ENCODE assay signal across 9 cellular contexts in genomic region chr1:117534995-117535467, GRCh38.
DNase-seq lines count a peak whose midpoint lies in the region; ATAC-seq and TF ChIP-seq lines count a peak whose summit lies in the region.
"Had no signal": no experiment of that assay in that cellular context is flagged by ENCODE, and none has a peak within 500 bp of the region (broad histone marks: within the 10 kb centered on the region; RNA-seq: fewer than 3 reads in every experiment).

No MANE protein-coding gene starts in this region.

- no peaks in the 10 kb centered on the region for H3K9me2 ChIP-seq in neural cell (ENCODE audit: insufficient read depth, low read length)

- H3K27ac ChIP-seq in esophagus squamous epithelium (no peak overlapping the region), neural cell (ENCODE audit: low read length) (no peak overlapping the region), vagina (no peak overlapping the region)

- TF ChIP-seq POLR2A in esophagus squamous epithelium (IDR thresholded peaks at IDR 0.05): no peak
- no peak for TF ChIP-seq POLR2A in vagina (IDR thresholded peaks at IDR 0.05)

- H3K9me3 ChIP-seq in esophagus squamous epithelium (no peaks in the 10 kb centered on the region), neural cell (ENCODE audit: low read length) (no peaks in the 10 kb centered on the region), vagina (no peaks in the 10 kb centered on the region)

- no peak overlapping the region for H3K27ac Mint-ChIP-seq in activated CD4-positive, alpha-beta memory T cell treated with anti-CD3 and anti-CD28 coated beads for 36 hours
- H3K27ac Mint-ChIP-seq: T-helper 1 cell treated with Interleukin-12 subunit alpha and Interleukin-12 subunit beta and Interleukin-4 antibody, amounts not matched to agents 30 μg/mL and 1 μg/mL, for 36 hours had no signal

- H3K4me3 ChIP-seq in esophagus squamous epithelium (no peak overlapping the region), neural cell (ENCODE audit: low read length) (no peak overlapping the region), vagina (no peak overlapping the region)

- H3K4me2 ChIP-seq in neural cell (ENCODE audit: low read length): no peak overlapping the region

- H3K9ac ChIP-seq in neural cell (ENCODE audit: low read length): no peak overlapping the region

- peaks cover 0 to 6% (median 0%) of the 10 kb centered on the region in 3 donors for H3K4me1 ChIP-seq in esophagus squamous epithelium
- no peaks in the 10 kb centered on the region for H3K4me1 ChIP-seq in vagina

- 6 to 14% methylated on average over 5 to 6 of the region's 6 CpGs for WGBS in esophagus squamous epithelium, 2 donors

- CTCF ChIA-PET in activated CD4-positive, alpha-beta memory T cell treated with anti-CD3 and anti-CD28 coated beads for 36 hours (lab: Charles Lee): interaction anchor here (0.6 to 12.0 kb wide), 60 partner anchors 9 to 468 kb away, joined by 3 to 271 read pairs (median 4); partner anchors contain the start of genes GDAP2 and WDR3

- ATAC-seq in GM19328 (IDR thresholded peaks at IDR 0.05; ENCODE audit: unreplicated experiment): peak; percentile 77
- peak; percentile 62 for ATAC-seq in HG03439 (IDR thresholded peaks at IDR 0.05; ENCODE audit: unreplicated experiment)

- no peaks in the 10 kb centered on the region for H3F3A ChIP-seq in neural cell (ENCODE audit: insufficient read depth, low read length, poor library complexity, severe bottlenecking)

- H3K4me3 Mint-ChIP-seq in activated CD4-positive, alpha-beta memory T cell treated with anti-CD3 and anti-CD28 coated beads for 36 hours: no peak overlapping the region
- H3K4me3 Mint-ChIP-seq: T-helper 1 cell treated with Interleukin-12 subunit alpha and Interleukin-12 subunit beta and Interleukin-4 antibody, amounts not matched to agents 30 μg/mL and 1 μg/mL, for 36 hours had no signal

- POLR2A ChIA-PET in activated CD4-positive, alpha-beta memory T cell treated with anti-CD3 and anti-CD28 coated beads for 36 hours (lab: Charles Lee): interaction anchor here (0.8 to 1.6 kb wide), 6 partner anchors 78 to 172 kb away, joined by 3 to 6 read pairs (median 4); no protein-coding TSS in a partner anchor

- no peaks in the 10 kb centered on the region for H3K36me3 ChIP-seq in esophagus squamous epithelium
- H3K36me3 ChIP-seq in neural cell (ENCODE audit: insufficient read depth, low read length): no peaks in the 10 kb centered on the region
- H3K36me3 ChIP-seq in vagina: no peaks in the 10 kb centered on the region

- H3K36me3 Mint-ChIP-seq in activated CD4-positive, alpha-beta memory T cell treated with anti-CD3 and anti-CD28 coated beads for 36 hours: no peaks in the 10 kb centered on the region

- intact Hi-C loops in activated CD4-positive, alpha-beta memory T cell treated with anti-CD3 and anti-CD28 coated beads for 36 hours (cut with micrococcal nuclease): loop anchor here (1.0 to 5.0 kb wide), 11 partner anchors 16 to 473 kb away; partner anchors contain the start of genes TENT5C and TTF2
- intact Hi-C loops in esophagus squamous epithelium (cut with DNase I): loop anchor here (5.0 to 10.0 kb wide), 2 partner anchors 222 to 360 kb away; no protein-coding TSS in a partner anchor
- intact Hi-C loops in vagina (cut with DNase I): loop anchor here (5.0 kb wide), 1 partner anchor 222 kb away; no protein-coding TSS in a partner anchor

- H2AFZ ChIP-seq in neural cell (ENCODE audit: low read depth, low read length): no peak overlapping the region

- TF ChIP-seq EP300 in neural cell (conservative IDR thresholded peaks at IDR 0.05; ENCODE audit: poor library complexity, severe bottlenecking): no peak

- peaks cover 5% of the 10 kb centered on the region for H3K27me3 Mint-ChIP-seq in activated CD4-positive, alpha-beta memory T cell treated with anti-CD3 and anti-CD28 coated beads for 36 hours

- no peaks in the 10 kb centered on the region for H3K79me2 ChIP-seq in neural cell (replicated peaks; ENCODE audit: insufficient read depth, low read length)

- DNase-seq in CMK (ENCODE audit: low read depth): peak; percentile 54
- peak; percentile 71 for DNase-seq in NCI-H510A treated with DMSO at 0.1 percent for 48 hours (lab: John Stamatoyannopoulos, UW)
- DNase-seq in activated CD4-positive, alpha-beta memory T cell treated with anti-CD3 and anti-CD28 coated beads for 36 hours: peak; percentile 41
- DNase-seq in esophagus squamous epithelium (lab: John Stamatoyannopoulos, UW): no peak
- DNase-seq in vagina (ENCODE audit: extremely low spot score in 2 of 2): no peak

- no peaks in the 10 kb centered on the region for H3K9me3 Mint-ChIP-seq in activated CD4-positive, alpha-beta memory T cell treated with anti-CD3 and anti-CD28 coated beads for 36 hours
- H3K9me3 Mint-ChIP-seq: T-helper 1 cell treated with Interleukin-12 subunit alpha and Interleukin-12 subunit beta and Interleukin-4 antibody, amounts not matched to agents 30 μg/mL and 1 μg/mL, for 36 hours had no signal

- H4K20me1 ChIP-seq in neural cell (ENCODE audit: insufficient read depth): no peaks in the 10 kb centered on the region

- H3K27me3 ChIP-seq in esophagus squamous epithelium (peaks cover 0 to 4% (median 0%) of the 10 kb centered on the region in 4 donors), neural cell (ENCODE audit: insufficient read depth, low read depth, low read length) (no peaks in the 10 kb centered on the region), vagina (no peaks in the 10 kb centered on the region)

- TF ChIP-seq RAD21 in neural cell (conservative IDR thresholded peaks at IDR 0.05): no peak

- H3K4me1 Mint-ChIP-seq in activated CD4-positive, alpha-beta memory T cell treated with anti-CD3 and anti-CD28 coated beads for 36 hours (ENCODE audit: low read depth): peaks cover 21% of the 10 kb centered on the region

- TF ChIP-seq CTCF in esophagus squamous epithelium (IDR thresholded peaks at IDR 0.05): peak; percentile 47 to 69 (median 60)
- TF ChIP-seq CTCF in neural cell (IDR thresholded peaks at IDR 0.05; ENCODE audit: poor library complexity, severe bottlenecking): peak; percentile 29
- peak in 2 of 3 experiments; percentile 38 to 59 for TF ChIP-seq CTCF in vagina (IDR thresholded peaks at IDR 0.05)

TF ChIP-seq in neural cell, 6 proteins besides CTCF, POLR2A, EP300 and RAD21:
- no peak for TF ChIP-seq EZH2 (IDR thresholded peaks at IDR 0.05; ENCODE audit: borderline replicate concordance, insufficient read depth, low read length, poor library complexity, severe bottlenecking)
- TF ChIP-seq SMC3 (conservative IDR thresholded peaks at IDR 0.05; ENCODE audit: poor library complexity): no peak
- TF ChIP-seq MXI1 (conservative IDR thresholded peaks at IDR 0.05; ENCODE audit: poor library complexity, severe bottlenecking): no peak
- TF ChIP-seq TAF1 (IDR thresholded peaks at IDR 0.05; ENCODE audit: low read depth): no peak
- no peak for TF ChIP-seq POLR2AphosphoS5 (IDR thresholded peaks at IDR 0.05)
- TF ChIP-seq, protein P1, sequence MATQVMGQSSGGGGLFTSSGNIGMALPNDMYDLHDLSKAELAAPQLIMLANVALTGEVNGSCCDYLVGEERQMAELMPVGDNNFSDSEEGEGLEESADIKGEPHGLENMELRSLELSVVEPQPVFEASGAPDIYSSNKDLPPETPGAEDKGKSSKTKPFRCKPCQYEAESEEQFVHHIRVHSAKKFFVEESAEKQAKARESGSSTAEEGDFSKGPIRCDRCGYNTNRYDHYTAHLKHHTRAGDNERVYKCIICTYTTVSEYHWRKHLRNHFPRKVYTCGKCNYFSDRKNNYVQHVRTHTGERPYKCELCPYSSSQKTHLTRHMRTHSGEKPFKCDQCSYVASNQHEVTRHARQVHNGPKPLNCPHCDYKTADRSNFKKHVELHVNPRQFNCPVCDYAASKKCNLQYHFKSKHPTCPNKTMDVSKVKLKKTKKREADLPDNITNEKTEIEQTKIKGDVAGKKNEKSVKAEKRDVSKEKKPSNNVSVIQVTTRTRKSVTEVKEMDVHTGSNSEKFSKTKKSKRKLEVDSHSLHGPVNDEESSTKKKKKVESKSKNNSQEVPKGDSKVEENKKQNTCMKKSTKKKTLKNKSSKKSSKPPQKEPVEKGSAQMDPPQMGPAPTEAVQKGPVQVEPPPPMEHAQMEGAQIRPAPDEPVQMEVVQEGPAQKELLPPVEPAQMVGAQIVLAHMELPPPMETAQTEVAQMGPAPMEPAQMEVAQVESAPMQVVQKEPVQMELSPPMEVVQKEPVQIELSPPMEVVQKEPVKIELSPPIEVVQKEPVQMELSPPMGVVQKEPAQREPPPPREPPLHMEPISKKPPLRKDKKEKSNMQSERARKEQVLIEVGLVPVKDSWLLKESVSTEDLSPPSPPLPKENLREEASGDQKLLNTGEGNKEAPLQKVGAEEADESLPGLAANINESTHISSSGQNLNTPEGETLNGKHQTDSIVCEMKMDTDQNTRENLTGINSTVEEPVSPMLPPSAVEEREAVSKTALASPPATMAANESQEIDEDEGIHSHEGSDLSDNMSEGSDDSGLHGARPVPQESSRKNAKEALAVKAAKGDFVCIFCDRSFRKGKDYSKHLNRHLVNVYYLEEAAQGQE (IDR thresholded peaks at IDR 0.05; ENCODE audit: borderline replicate concordance): no peak

Comparison
In these comparisons a context has a peak if more than half of its experiments do, and no peak if none do; other contexts are left out.
1. DNase-seq: peak in CMK (single experiment), NCI-H510A treated with DMSO at 0.1 percent for 48 hours (single experiment) and activated CD4-positive, alpha-beta memory T cell treated with anti-CD3 and anti-CD28 coated beads for 36 hours (single experiment); none in esophagus squamous epithelium (single experiment) and vagina (0 of 2).
2. Peak in every context shown above with its lines, with median percentiles within 50 percentile points of each other: CTCF ChIP-seq.